15 cellular contexts compared by ENCODE assay signal in genomic region chr13:97372929-97373328, GRCh38.
"Had no signal": no experiment of that assay in that cellular context is flagged by ENCODE, and none has a peak within 500 bp of the region (broad histone marks: within the 10 kb centered on the region; RNA-seq: fewer than 3 reads in every experiment).

No MANE protein-coding gene starts in this region.

- ATAC-seq: effector memory CD8-positive, alpha-beta T cell; gastrocnemius medialis; heart right ventricle; left colon; stimulated activated effector memory CD8-positive, alpha-beta T cell treated with anti-CD3 and anti-CD28 coated beads, Interleukin-12 subunit alpha, Interleukin-12 subunit beta, amount 100 ng/mL, for 72 hours; T-helper 17 cell; WTC11 had no signal

- H3K27ac ChIP-seq: adrenal gland, gastrocnemius medialis, heart right ventricle, neutrophil had no signal

- DNase-seq: activated CD4-positive, alpha-beta memory T cell treated with anti-CD3 and anti-CD28 coated beads, Interleukin-2, amount 10 ng/mL, durations not matched to agents 7 days and 5 days; activated CD4-positive, alpha-beta T cell treated with anti-CD3 and anti-CD28 coated beads for 4 hours; activated effector memory CD4-positive, alpha-beta T cell treated with Interleukin-2 at 50 U/mL for 16 hours; activated T-cell treated with anti-CD3 and anti-CD28 coated beads, Interleukin-2, amount 50 U/mL, for 24 hours; adrenal gland; cortex of kidney; effector memory CD8-positive, alpha-beta T cell; gastrocnemius medialis; heart right ventricle; left colon; naive B cell; T-helper 17 cell had no signal

- H3K27me3 ChIP-seq: adrenal gland, gastrocnemius medialis, heart right ventricle, neutrophil had no signal
